In the genomic region with DNA sequence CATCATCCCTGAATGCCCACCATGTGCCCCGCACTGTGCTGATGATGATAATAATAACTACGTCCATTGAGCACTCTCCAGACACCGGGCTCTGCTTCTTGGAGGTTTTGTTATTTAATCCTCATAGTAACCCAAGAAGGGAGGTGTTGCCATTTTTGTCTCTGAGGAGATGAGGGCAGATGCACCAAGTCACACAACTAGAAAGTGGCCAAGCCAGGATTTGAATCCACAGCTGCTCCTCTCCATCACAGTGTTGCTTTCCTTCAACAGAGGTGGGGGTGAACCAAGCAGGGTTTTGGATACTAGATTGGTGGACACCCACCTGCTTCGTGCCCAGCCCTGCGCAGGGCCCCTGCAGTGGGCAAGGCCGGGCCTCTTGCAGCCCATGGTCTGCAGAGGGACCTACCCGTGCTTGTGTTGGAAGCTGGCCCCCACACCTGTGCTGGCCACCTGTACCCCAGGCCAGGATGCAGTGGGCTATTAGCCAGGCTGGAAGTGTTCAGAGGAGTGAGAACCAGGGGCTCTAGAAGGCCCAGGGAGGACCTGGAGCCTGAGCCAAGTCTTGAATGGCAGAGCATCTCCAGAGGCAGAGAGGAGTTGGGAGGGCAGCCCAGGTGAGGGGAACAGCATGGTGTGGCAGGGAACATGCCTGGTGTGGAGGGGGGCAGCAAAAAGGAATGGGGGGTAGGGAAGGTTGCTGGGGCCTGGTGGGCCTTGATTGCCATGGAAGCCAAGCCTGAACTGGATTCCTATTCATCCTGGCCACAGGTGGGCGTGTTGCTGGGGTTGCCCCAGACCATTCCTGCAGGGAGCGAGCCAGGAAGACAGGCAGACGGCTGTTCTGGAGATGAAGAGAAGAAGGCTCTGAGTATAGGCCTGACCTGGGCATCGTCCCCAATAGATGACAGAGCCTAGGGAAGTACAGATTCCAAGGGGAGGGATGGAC, we compare ENCODE assay signal across 1 cellular context.
TF ChIP-seq lines count a peak whose summit lies in the region.

No MANE protein-coding gene starts in this region.

TF ChIP-seq in HCT116, 20 proteins besides CTCF, POLR2A, EP300 and RAD21:
- TF ChIP-seq, protein P1, sequence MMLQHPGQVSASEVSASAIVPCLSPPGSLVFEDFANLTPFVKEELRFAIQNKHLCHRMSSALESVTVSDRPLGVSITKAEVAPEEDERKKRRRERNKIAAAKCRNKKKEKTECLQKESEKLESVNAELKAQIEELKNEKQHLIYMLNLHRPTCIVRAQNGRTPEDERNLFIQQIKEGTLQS (IDR thresholded peaks at IDR 0.05) = no peak
- TF ChIP-seq TCF7L2 (IDR thresholded peaks at IDR 0.05; ENCODE audit: borderline replicate concordance, extremely low read depth, insufficient read depth, insufficient read length) = no peak
- no peak for TF ChIP-seq ELF1 (IDR thresholded peaks at IDR 0.05; ENCODE audit: borderline replicate concordance, low read depth)
- TF ChIP-seq, protein P2, sequence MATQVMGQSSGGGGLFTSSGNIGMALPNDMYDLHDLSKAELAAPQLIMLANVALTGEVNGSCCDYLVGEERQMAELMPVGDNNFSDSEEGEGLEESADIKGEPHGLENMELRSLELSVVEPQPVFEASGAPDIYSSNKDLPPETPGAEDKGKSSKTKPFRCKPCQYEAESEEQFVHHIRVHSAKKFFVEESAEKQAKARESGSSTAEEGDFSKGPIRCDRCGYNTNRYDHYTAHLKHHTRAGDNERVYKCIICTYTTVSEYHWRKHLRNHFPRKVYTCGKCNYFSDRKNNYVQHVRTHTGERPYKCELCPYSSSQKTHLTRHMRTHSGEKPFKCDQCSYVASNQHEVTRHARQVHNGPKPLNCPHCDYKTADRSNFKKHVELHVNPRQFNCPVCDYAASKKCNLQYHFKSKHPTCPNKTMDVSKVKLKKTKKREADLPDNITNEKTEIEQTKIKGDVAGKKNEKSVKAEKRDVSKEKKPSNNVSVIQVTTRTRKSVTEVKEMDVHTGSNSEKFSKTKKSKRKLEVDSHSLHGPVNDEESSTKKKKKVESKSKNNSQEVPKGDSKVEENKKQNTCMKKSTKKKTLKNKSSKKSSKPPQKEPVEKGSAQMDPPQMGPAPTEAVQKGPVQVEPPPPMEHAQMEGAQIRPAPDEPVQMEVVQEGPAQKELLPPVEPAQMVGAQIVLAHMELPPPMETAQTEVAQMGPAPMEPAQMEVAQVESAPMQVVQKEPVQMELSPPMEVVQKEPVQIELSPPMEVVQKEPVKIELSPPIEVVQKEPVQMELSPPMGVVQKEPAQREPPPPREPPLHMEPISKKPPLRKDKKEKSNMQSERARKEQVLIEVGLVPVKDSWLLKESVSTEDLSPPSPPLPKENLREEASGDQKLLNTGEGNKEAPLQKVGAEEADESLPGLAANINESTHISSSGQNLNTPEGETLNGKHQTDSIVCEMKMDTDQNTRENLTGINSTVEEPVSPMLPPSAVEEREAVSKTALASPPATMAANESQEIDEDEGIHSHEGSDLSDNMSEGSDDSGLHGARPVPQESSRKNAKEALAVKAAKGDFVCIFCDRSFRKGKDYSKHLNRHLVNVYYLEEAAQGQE (IDR thresholded peaks at IDR 0.05; ENCODE audit: low read depth) = no peak
- no peak for TF ChIP-seq EGR1 (IDR thresholded peaks at IDR 0.05; ENCODE audit: low read depth)
- TF ChIP-seq, protein P3, sequence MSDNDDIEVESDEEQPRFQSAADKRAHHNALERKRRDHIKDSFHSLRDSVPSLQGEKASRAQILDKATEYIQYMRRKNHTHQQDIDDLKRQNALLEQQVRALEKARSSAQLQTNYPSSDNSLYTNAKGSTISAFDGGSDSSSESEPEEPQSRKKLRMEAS (IDR thresholded peaks at IDR 0.05) = no peak
- no peak; the same call in none of the 2 replicates for TF ChIP-seq POLR2AphosphoS5 (IDR thresholded peaks at IDR 0.05; ENCODE audit: low read depth, low read length)
- no peak for TF ChIP-seq CEBPB (IDR thresholded peaks at IDR 0.05; ENCODE audit: low read depth)
- no peak for TF ChIP-seq SP1 (IDR thresholded peaks at IDR 0.05; ENCODE audit: low read depth)
- TF ChIP-seq YY1 (IDR thresholded peaks at IDR 0.05; ENCODE audit: extremely low read depth, insufficient replicate concordance, low read depth, low read length) = no peak
- TF ChIP-seq EZH2phosphoT487 (IDR thresholded peaks at IDR 0.05; ENCODE audit: borderline replicate concordance) = no peak
- TF ChIP-seq, protein P4, sequence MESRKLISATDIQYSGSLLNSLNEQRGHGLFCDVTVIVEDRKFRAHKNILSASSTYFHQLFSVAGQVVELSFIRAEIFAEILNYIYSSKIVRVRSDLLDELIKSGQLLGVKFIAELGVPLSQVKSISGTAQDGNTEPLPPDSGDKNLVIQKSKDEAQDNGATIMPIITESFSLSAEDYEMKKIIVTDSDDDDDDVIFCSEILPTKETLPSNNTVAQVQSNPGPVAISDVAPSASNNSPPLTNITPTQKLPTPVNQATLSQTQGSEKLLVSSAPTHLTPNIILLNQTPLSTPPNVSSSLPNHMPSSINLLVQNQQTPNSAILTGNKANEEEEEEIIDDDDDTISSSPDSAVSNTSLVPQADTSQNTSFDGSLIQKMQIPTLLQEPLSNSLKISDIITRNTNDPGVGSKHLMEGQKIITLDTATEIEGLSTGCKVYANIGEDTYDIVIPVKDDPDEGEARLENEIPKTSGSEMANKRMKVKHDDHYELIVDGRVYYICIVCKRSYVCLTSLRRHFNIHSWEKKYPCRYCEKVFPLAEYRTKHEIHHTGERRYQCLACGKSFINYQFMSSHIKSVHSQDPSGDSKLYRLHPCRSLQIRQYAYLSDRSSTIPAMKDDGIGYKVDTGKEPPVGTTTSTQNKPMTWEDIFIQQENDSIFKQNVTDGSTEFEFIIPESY (IDR thresholded peaks at IDR 0.05; ENCODE audit: extremely low read depth, insufficient replicate concordance, low read length) = no peak
- TF ChIP-seq JUND (IDR thresholded peaks at IDR 0.05) = no peak
- no peak for TF ChIP-seq SRF (IDR thresholded peaks at IDR 0.05; ENCODE audit: low read depth)
- TF ChIP-seq EZH2 (IDR thresholded peaks at IDR 0.05) = no peak
